In the genomic region with DNA sequence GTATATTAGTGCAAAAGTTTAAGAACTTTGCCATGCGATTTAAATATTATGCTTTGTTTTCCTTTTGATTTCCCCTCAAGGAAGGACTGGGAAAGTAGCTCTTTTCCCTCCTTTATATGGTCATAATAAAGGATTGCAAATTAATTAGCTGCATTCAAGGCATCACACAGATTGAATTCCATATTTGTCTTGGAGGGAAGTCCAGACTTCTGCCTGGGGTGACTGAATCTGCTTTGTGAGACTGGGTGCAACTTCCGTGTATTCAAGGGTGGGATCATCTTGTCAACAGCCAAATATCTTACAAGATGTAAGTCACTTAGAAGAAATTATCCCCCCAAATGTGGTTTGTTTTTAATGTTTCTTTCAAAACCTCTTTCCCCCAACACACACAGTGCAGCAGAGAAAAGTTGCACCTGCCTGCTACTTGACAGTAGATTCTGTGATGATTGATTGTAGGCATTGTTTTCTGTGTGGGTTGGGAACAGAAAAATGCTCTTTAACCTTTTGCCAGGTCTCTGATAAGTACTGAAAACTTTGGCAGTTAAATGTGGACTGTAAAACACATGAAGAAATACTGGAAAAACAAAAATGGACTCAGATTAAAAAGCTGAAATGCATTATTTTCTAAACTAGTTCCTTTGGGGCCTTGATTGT, we compare ENCODE assay signal across 10 cellular contexts. TPM values are rescaled to one million over a fixed set of nuclear protein-coding genes. Genes with fewer than 3 reads are reported as not detected.
DNase-seq lines count a peak whose midpoint lies in the region; ATAC-seq, FAIRE-seq and TF ChIP-seq lines count a peak whose summit lies in the region.
"Had no signal": no experiment of that assay in that cellular context is flagged by ENCODE, and none has a peak within 500 bp of the region (broad histone marks: within the 10 kb centered on the region; RNA-seq: fewer than 3 reads in every experiment).

No MANE protein-coding gene starts in this region.

- no peak for FAIRE-seq in small intestine (lab: Jason Lieb, UNC)

- no peaks in the 10 kb centered on the region for H3K9me3 ChIP-seq in HEK293 (ENCODE audit: control insufficient read depth, insufficient read depth, low read depth, low read length)
- H3K9me3 ChIP-seq in heart right ventricle = peaks cover 0 to 13% (median 0%) of the 10 kb centered on the region in 11 donors
- no peaks in the 10 kb centered on the region for H3K9me3 ChIP-seq in small intestine (ENCODE audit: control insufficient read depth, low read depth)
- peaks cover 0 to 14% (median 3%) of the 10 kb centered on the region in 8 donors for H3K9me3 ChIP-seq in spleen
- H3K9me3 ChIP-seq in thyroid gland = no peaks in the 10 kb centered on the region

- no peak overlapping the region; the same call in 1 of the 2 replicates for H3K27ac ChIP-seq in HEK293 (ENCODE audit: extremely low read depth, low read depth, low read length)
- peak overlapping the region; percentile 18 to 83 (median 71) for H3K27ac ChIP-seq in heart right ventricle
- H3K27ac ChIP-seq in small intestine (ENCODE audit: low read depth in 1 of 2, low read length in 1 of 2) = peak overlapping the region in 1 of 2 donors; percentile 57
- no peak overlapping the region for H3K27ac ChIP-seq in spleen
- H3K27ac ChIP-seq in thyroid gland = peak overlapping the region in 1 of 3 donors; percentile 30

- DNase-seq in NCI-H510A (lab: John Stamatoyannopoulos, UW) = peak; percentile 22
- no peak for DNase-seq in heart right ventricle
- peak; percentile 83 for DNase-seq in small intestine
- DNase-seq in spleen = no peak
- no peak for DNase-seq in thyroid gland
- no peak for DNase-seq in iPS-NIHi7 (ENCODE audit: extremely low spot score)
- DNase-seq: activated naive CD4-positive, alpha-beta T cell treated with anti-CD3 and anti-CD28 coated beads, Interleukin-2, amount 10 ng/mL, durations not matched to agents 7 days and 5 days; posterior cingulate gyrus had no signal

- ATAC-seq in heart right ventricle (peak in 7 of 8 donors; percentile 31 to 77 (median 61)), HG03039 (IDR thresholded peaks at IDR 0.05; ENCODE audit: unreplicated experiment) (no peak)

- CTCF ChIA-PET in HEK293 (lab: Yijun Ruan, JAX) = interaction anchor here (0.8 to 1.5 kb wide), 3 partner anchors 15 to 166 kb away, joined by 4 to 5 read pairs (median 4); no protein-coding TSS in a partner anchor

- intact Hi-C loops in heart right ventricle (cut with DNase I) = loop anchor here in 1 of 10 donors (2.0 kb wide), 1 partner anchor 28 kb away; the partner anchor contains the start of gene STK38L
- intact Hi-C loops in spleen (cut with DNase I; ENCODE audit: low total_unique reads) = no loop called here
- intact Hi-C loops in thyroid gland (cut with DNase I) = no loop called here

- no peaks in the 10 kb centered on the region; a peak in 1 of 3 replicates for H3K36me3 ChIP-seq in HEK293 (ENCODE audit: control insufficient read depth in 2 of 2, insufficient read depth in 1 of 2, low read length in 2 of 2)
- peaks cover 0 to 5% (median 0%) of the 10 kb centered on the region in 9 donors for H3K36me3 ChIP-seq in heart right ventricle
- peaks cover 0 to 2% of the 10 kb centered on the region in 2 donors for H3K36me3 ChIP-seq in small intestine (ENCODE audit: control insufficient read depth in 2 of 2, insufficient read depth in 2 of 2, low read length in 2 of 2)
- peaks cover 0 to under 1% (median 0%) of the 10 kb centered on the region in 6 donors for H3K36me3 ChIP-seq in spleen
- no peaks in the 10 kb centered on the region for H3K36me3 ChIP-seq in thyroid gland

- TF ChIP-seq POLR2A in spleen (IDR thresholded peaks at IDR 0.05) (no peak), thyroid gland (IDR thresholded peaks at IDR 0.05) (no peak)

- H3K27me3 ChIP-seq in heart right ventricle (no peaks in the 10 kb centered on the region), small intestine (ENCODE audit: control insufficient read depth in 2 of 2, insufficient read depth in 2 of 2, low read length in 2 of 2) (no peaks in the 10 kb centered on the region), spleen (replicated peaks in 1 of 7) (no peaks in the 10 kb centered on the region), thyroid gland (no peaks in the 10 kb centered on the region)

- H3K4me1 ChIP-seq in HEK293 (ENCODE audit: control insufficient read depth, insufficient read depth, low read length) = peaks cover 11% of the 10 kb centered on the region
- H3K4me1 ChIP-seq in heart right ventricle = peaks cover 16 to 74% (median 57%) of the 10 kb centered on the region in 9 donors
- peaks cover 3 to 10% of the 10 kb centered on the region in 2 donors for H3K4me1 ChIP-seq in small intestine (ENCODE audit: control insufficient read depth in 2 of 2, insufficient read depth in 1 of 2, low read depth in 1 of 2, low read length in 1 of 2)
- H3K4me1 ChIP-seq in spleen = peaks cover 0 to 23% (median 9%) of the 10 kb centered on the region in 6 donors
- peaks cover 18 to 20% of the 10 kb centered on the region in 2 donors for H3K4me1 ChIP-seq in thyroid gland

- POLR2A ChIA-PET in HEK293 (lab: Yijun Ruan, JAX) = no interaction called here

- WGBS in heart right ventricle, 2 donors = 25 to 28% methylated on average over 2 of the region's 2 CpGs
- 11 to 36% (median 16%) methylated on average over 2 of the region's 2 CpGs for WGBS in small intestine, 3 donors
- WGBS in spleen, 5 donors = 61 to 82% (median 64%) methylated on average over 2 of the region's 2 CpGs
- 62 to 73% methylated on average over 2 of the region's 2 CpGs for WGBS in thyroid gland, 2 donors

- no peak for TF ChIP-seq CTCF in HEK293 (tag by site-specific recombination; IDR thresholded peaks at IDR 0.05)
- no peak for TF ChIP-seq CTCF in heart right ventricle (IDR thresholded peaks at IDR 0.05)
- TF ChIP-seq CTCF in spleen (IDR thresholded peaks at IDR 0.05 in 8 of 11, conservative IDR thresholded peaks at IDR 0.05 in 3 of 11) = no peak
- TF ChIP-seq CTCF in thyroid gland (IDR thresholded peaks at IDR 0.05) = no peak

- H3K4me3 ChIP-seq in HEK293 (ENCODE audit: low read depth, low read length) = no peak overlapping the region
- H3K4me3 ChIP-seq in heart right ventricle = peak overlapping the region in 1 of 10 donors; percentile 14
- H3K4me3 ChIP-seq in small intestine (ENCODE audit: low read depth in 1 of 2, low read length in 2 of 2) = no peak overlapping the region
- H3K4me3 ChIP-seq in spleen = no peak overlapping the region
- no peak overlapping the region for H3K4me3 ChIP-seq in thyroid gland (replicated peaks in 1 of 3)

TF ChIP-seq in HEK293, 187 proteins besides CTCF, POLR2A, EP300 and RAD21:
- TF ChIP-seq ZBTB17 (tag by site-specific recombination; IDR thresholded peaks at IDR 0.05) (0 out of 2 replicates have a peak, but pooled peaks have one; percentile 13), PRDM10 (tag by site-specific recombination; IDR thresholded peaks at IDR 0.05) (0 out of 2 replicates have a peak, but pooled peaks have one; percentile 46), MEIS1 (CRISPR knock-in tag; IDR thresholded peaks at IDR 0.05; ENCODE audit: borderline replicate concordance) (peak; percentile 83; the same call in 1 of the 2 replicates), ZNF37A (tag by site-specific recombination; IDR thresholded peaks at IDR 0.05) (no peak)
- TF ChIP-seq, protein P1, sequence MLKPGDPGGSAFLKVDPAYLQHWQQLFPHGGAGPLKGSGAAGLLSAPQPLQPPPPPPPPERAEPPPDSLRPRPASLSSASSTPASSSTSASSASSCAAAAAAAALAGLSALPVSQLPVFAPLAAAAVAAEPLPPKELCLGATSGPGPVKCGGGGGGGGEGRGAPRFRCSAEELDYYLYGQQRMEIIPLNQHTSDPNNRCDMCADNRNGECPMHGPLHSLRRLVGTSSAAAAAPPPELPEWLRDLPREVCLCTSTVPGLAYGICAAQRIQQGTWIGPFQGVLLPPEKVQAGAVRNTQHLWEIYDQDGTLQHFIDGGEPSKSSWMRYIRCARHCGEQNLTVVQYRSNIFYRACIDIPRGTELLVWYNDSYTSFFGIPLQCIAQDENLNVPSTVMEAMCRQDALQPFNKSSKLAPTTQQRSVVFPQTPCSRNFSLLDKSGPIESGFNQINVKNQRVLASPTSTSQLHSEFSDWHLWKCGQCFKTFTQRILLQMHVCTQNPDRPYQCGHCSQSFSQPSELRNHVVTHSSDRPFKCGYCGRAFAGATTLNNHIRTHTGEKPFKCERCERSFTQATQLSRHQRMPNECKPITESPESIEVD (tag by site-specific recombination; IDR thresholded peaks at IDR 0.05) = peak; percentile 98

RNA-seq across cellular contexts. Expression of gene STK38L, which starts 28.4 kb away (rescaled TPM):
- total RNA-seq in heart right ventricle (100 to 1,000 TPM in 5 of 10 donors, 10 to 100 TPM in 5; 40.7 to 165 (median 104) TPM), spleen (10 to 100 TPM; 22.0 to 39.8 (median 26.9) TPM), thyroid gland (10 to 100 TPM; 20.1 to 42.2 (median 27.0) TPM)
- polyA plus RNA-seq in heart right ventricle (10 to 100 TPM in 1 of 2 donors, 1 to 10 TPM in 1; 9.5 to 23.5 TPM), small intestine (10 to 100 TPM in 1 of 3 donors, 1 to 10 TPM in 2; 5.8 to 14.9 (median 6.2) TPM), spleen (1 to 10 TPM; 6.4 to 7.9 (median 6.8) TPM)

Comparison
In these comparisons a context has a peak if more than half of its experiments do, and no peak if none do; other contexts are left out.
1. H3K27ac ChIP-seq: peak in heart right ventricle (10 of 10); none in HEK293 (single experiment) and spleen (0 of 8).
2. DNase-seq: peak in NCI-H510A (single experiment) and small intestine (single experiment); none in heart right ventricle (0 of 2), spleen (single experiment), thyroid gland (0 of 2) and iPS-NIHi7 (single experiment).